Comparison of ENCODE assay signal across 1 cellular context in genomic region chr10:7908541-7909210, GRCh38.
TF ChIP-seq lines count a peak whose summit lies in the region.

No MANE protein-coding gene starts in this region.

TF ChIP-seq in HepG2, 621 proteins besides CTCF, POLR2A, EP300 and RAD21 (continued from another document and continues in another):
- TF ChIP-seq, protein P1, sequence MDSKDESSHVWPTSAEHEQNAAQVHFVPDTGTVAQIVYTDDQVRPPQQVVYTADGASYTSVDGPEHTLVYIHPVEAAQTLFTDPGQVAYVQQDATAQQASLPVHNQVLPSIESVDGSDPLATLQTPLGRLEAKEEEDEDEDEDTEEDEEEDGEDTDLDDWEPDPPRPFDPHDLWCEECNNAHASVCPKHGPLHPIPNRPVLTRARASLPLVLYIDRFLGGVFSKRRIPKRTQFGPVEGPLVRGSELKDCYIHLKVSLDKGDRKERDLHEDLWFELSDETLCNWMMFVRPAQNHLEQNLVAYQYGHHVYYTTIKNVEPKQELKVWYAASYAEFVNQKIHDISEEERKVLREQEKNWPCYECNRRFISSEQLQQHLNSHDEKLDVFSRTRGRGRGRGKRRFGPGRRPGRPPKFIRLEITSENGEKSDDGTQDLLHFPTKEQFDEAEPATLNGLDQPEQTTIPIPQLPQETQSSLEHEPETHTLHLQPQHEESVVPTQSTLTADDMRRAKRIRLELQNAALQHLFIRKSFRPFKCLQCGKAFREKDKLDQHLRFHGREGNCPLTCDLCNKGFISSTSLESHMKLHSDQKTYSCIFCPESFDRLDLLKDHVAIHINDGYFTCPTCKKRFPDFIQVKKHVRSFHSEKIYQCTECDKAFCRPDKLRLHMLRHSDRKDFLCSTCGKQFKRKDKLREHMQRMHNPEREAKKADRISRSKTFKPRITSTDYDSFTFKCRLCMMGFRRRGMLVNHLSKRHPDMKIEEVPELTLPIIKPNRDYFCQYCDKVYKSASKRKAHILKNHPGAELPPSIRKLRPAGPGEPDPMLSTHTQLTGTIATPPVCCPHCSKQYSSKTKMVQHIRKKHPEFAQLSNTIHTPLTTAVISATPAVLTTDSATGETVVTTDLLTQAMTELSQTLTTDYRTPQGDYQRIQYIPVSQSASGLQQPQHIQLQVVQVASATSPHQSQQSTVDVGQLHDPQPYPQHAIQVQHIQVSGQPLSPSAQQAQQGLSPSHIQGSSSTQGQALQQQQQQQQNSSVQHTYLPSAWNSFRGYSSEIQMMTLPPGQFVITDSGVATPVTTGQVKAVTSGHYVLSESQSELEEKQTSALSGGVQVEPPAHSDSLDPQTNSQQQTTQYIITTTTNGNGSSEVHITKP (CRISPR knock-in tag; IDR thresholded peaks at IDR 0.05; ENCODE audit: low read depth), result no peak
- TF ChIP-seq, protein P2, sequence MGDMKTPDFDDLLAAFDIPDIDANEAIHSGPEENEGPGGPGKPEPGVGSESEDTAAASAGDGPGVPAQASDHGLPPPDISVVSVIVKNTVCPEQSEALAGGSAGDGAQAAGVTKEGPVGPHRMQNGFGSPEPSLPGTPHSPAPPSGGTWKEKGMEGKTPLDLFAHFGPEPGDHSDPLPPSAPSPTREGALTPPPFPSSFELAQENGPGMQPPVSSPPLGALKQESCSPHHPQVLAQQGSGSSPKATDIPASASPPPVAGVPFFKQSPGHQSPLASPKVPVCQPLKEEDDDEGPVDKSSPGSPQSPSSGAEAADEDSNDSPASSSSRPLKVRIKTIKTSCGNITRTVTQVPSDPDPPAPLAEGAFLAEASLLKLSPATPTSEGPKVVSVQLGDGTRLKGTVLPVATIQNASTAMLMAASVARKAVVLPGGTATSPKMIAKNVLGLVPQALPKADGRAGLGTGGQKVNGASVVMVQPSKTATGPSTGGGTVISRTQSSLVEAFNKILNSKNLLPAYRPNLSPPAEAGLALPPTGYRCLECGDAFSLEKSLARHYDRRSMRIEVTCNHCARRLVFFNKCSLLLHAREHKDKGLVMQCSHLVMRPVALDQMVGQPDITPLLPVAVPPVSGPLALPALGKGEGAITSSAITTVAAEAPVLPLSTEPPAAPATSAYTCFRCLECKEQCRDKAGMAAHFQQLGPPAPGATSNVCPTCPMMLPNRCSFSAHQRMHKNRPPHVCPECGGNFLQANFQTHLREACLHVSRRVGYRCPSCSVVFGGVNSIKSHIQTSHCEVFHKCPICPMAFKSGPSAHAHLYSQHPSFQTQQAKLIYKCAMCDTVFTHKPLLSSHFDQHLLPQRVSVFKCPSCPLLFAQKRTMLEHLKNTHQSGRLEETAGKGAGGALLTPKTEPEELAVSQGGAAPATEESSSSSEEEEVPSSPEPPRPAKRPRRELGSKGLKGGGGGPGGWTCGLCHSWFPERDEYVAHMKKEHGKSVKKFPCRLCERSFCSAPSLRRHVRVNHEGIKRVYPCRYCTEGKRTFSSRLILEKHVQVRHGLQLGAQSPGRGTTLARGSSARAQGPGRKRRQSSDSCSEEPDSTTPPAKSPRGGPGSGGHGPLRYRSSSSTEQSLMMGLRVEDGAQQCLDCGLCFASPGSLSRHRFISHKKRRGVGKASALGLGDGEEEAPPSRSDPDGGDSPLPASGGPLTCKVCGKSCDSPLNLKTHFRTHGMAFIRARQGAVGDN (CRISPR knock-in tag; IDR thresholded peaks at IDR 0.05), result peak; percentile 84
- TF ChIP-seq ZNF326 (CRISPR knock-in tag; IDR thresholded peaks at IDR 0.05; ENCODE audit: borderline replicate concordance), result no peak
- TF ChIP-seq CREB1 (IDR thresholded peaks at IDR 0.05), result no peak
- TF ChIP-seq CREB1 (CRISPR knock-in tag; IDR thresholded peaks at IDR 0.05), result no peak
- TF ChIP-seq, protein P3, sequence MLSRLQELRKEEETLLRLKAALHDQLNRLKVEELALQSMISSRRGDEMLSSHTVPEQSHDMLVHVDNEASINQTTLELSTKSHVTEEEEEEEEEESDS (CRISPR knock-in tag; IDR thresholded peaks at IDR 0.05; ENCODE audit: borderline replicate concordance), result no peak
- peak; percentile 51 for TF ChIP-seq ZNF350 (CRISPR knock-in tag; IDR thresholded peaks at IDR 0.05; ENCODE audit: borderline replicate concordance, low read depth)
- TF ChIP-seq ZNF570 (CRISPR knock-in tag; IDR thresholded peaks at IDR 0.05; ENCODE audit: borderline replicate concordance), result no peak
- TF ChIP-seq SKIL (CRISPR knock-in tag; IDR thresholded peaks at IDR 0.05; ENCODE audit: borderline replicate concordance), result 0 out of 2 replicates have a peak, but pooled peaks have one; percentile 30
- TF ChIP-seq ZNF784 (CRISPR knock-in tag; IDR thresholded peaks at IDR 0.05; ENCODE audit: borderline replicate concordance), result no peak
- peak; percentile 52 for TF ChIP-seq ERF (CRISPR knock-in tag; IDR thresholded peaks at IDR 0.05)
- 0 out of 2 replicates have a peak, but pooled peaks have one; percentile 6 for TF ChIP-seq ZNF7 (CRISPR knock-in tag; IDR thresholded peaks at IDR 0.05)
- peak; percentile 52; the same call in 1 of the 2 replicates for TF ChIP-seq MED1 (CRISPR knock-in tag; IDR thresholded peaks at IDR 0.05)
- TF ChIP-seq JDP2 (CRISPR knock-in tag; IDR thresholded peaks at IDR 0.05; ENCODE audit: borderline replicate concordance), result no peak
- no peak for TF ChIP-seq ZNF382 (CRISPR knock-in tag; IDR thresholded peaks at IDR 0.05; ENCODE audit: borderline replicate concordance)
- TF ChIP-seq ZNF577 (CRISPR knock-in tag; IDR thresholded peaks at IDR 0.05; ENCODE audit: borderline replicate concordance, low read depth), result no peak
- peak; percentile 94 for TF ChIP-seq ZMYM4 (CRISPR knock-in tag; IDR thresholded peaks at IDR 0.05)
- peak; percentile 83; the same call in 1 of the 2 replicates for TF ChIP-seq NCOR1 (IDR thresholded peaks at IDR 0.05; ENCODE audit: borderline replicate concordance, low read length)
- TF ChIP-seq ZNF367 (CRISPR knock-in tag; IDR thresholded peaks at IDR 0.05; ENCODE audit: borderline replicate concordance), result no peak
- peak; percentile 78 for TF ChIP-seq TBX2 (CRISPR knock-in tag; IDR thresholded peaks at IDR 0.05; ENCODE audit: borderline replicate concordance)
- TF ChIP-seq TBL1XR1 (IDR thresholded peaks at IDR 0.05; ENCODE audit: borderline replicate concordance, low read length, partially characterized antibody), result peak; percentile 69
- peak; percentile 37; the same call in 1 of the 2 replicates for TF ChIP-seq FOXA3 (CRISPR knock-in tag; IDR thresholded peaks at IDR 0.05)
- TF ChIP-seq ZNF883 (CRISPR knock-in tag; IDR thresholded peaks at IDR 0.05; ENCODE audit: not compliant biosample characterization), result no peak
- 0 out of 2 replicates have a peak, but pooled peaks have one; percentile 19 for TF ChIP-seq ZNF280D (CRISPR knock-in tag; IDR thresholded peaks at IDR 0.05)
- TF ChIP-seq, protein P4, sequence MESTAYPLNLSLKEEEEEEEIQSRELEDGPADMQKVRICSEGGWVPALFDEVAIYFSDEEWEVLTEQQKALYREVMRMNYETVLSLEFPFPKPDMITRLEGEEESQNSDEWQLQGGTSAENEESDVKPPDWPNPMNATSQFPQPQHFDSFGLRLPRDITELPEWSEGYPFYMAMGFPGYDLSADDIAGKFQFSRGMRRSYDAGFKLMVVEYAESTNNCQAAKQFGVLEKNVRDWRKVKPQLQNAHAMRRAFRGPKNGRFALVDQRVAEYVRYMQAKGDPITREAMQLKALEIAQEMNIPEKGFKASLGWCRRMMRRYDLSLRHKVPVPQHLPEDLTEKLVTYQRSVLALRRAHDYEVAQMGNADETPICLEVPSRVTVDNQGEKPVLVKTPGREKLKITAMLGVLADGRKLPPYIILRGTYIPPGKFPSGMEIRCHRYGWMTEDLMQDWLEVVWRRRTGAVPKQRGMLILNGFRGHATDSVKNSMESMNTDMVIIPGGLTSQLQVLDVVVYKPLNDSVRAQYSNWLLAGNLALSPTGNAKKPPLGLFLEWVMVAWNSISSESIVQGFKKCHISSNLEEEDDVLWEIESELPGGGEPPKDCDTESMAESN (CRISPR knock-in tag; conservative IDR thresholded peaks at IDR 0.05), result no peak
- TF ChIP-seq ELF1 (CRISPR knock-in tag; IDR thresholded peaks at IDR 0.05), result no peak
- TF ChIP-seq ZNF749 (CRISPR knock-in tag; IDR thresholded peaks at IDR 0.05; ENCODE audit: borderline replicate concordance), result no peak
- 0 out of 2 replicates have a peak, but pooled peaks have one; percentile 19 for TF ChIP-seq MAZ (IDR thresholded peaks at IDR 0.05; ENCODE audit: borderline replicate concordance, low read depth, low read length)
- no peak for TF ChIP-seq MAZ (CRISPR knock-in tag; IDR thresholded peaks at IDR 0.05; ENCODE audit: low read depth)
- TF ChIP-seq TMF1 (CRISPR knock-in tag; IDR thresholded peaks at IDR 0.05; ENCODE audit: low read depth), result no peak
- no peak for TF ChIP-seq MEF2D (CRISPR knock-in tag; IDR thresholded peaks at IDR 0.05)
- TF ChIP-seq ZMAT3 (CRISPR knock-in tag; conservative IDR thresholded peaks at IDR 0.05), result no peak
- peak; percentile 42 for TF ChIP-seq XRCC5 (optimal IDR thresholded peaks at IDR 0.05; ENCODE audit: low read length)
- 0 out of 2 replicates have a peak, but pooled peaks have one; percentile 50 for TF ChIP-seq ZNF777 (CRISPR knock-in tag; IDR thresholded peaks at IDR 0.05)
- peak; percentile 30; the same call in 1 of the 2 replicates for TF ChIP-seq HMG20A (CRISPR knock-in tag; IDR thresholded peaks at IDR 0.05; ENCODE audit: borderline replicate concordance)
- peak; percentile 97 for TF ChIP-seq ZNF292 (CRISPR knock-in tag; IDR thresholded peaks at IDR 0.05; ENCODE audit: borderline replicate concordance, low read depth)
- TF ChIP-seq NFYC (CRISPR knock-in tag; IDR thresholded peaks at IDR 0.05), result peak; percentile 15; the same call in 1 of the 2 replicates
- no peak; the same call in 1 of the 2 replicates for TF ChIP-seq WIZ (CRISPR knock-in tag; IDR thresholded peaks at IDR 0.05)
- TF ChIP-seq, protein P5, sequence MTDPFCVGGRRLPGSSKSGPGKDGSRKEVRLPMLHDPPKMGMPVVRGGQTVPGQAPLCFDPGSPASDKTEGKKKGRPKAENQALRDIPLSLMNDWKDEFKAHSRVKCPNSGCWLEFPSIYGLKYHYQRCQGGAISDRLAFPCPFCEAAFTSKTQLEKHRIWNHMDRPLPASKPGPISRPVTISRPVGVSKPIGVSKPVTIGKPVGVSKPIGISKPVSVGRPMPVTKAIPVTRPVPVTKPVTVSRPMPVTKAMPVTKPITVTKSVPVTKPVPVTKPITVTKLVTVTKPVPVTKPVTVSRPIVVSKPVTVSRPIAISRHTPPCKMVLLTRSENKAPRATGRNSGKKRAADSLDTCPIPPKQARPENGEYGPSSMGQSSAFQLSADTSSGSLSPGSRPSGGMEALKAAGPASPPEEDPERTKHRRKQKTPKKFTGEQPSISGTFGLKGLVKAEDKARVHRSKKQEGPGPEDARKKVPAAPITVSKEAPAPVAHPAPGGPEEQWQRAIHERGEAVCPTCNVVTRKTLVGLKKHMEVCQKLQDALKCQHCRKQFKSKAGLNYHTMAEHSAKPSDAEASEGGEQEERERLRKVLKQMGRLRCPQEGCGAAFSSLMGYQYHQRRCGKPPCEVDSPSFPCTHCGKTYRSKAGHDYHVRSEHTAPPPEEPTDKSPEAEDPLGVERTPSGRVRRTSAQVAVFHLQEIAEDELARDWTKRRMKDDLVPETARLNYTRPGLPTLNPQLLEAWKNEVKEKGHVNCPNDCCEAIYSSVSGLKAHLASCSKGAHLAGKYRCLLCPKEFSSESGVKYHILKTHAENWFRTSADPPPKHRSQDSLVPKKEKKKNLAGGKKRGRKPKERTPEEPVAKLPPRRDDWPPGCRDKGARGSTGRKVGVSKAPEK (CRISPR knock-in tag; IDR thresholded peaks at IDR 0.05; ENCODE audit: borderline replicate concordance), result no peak
- TF ChIP-seq ZNF891 (CRISPR knock-in tag; IDR thresholded peaks at IDR 0.05), result peak; percentile 76; the same call in 1 of the 2 replicates
- TF ChIP-seq SPEN (CRISPR knock-in tag; IDR thresholded peaks at IDR 0.05; ENCODE audit: low read depth), result peak; percentile 22; the same call in 1 of the 2 replicates
- TF ChIP-seq NR2F2 (IDR thresholded peaks at IDR 0.05; ENCODE audit: borderline replicate concordance, low read depth), result 0 out of 2 replicates have a peak, but pooled peaks have one; percentile 22
- no peak for TF ChIP-seq ZFP36L2 (CRISPR knock-in tag; IDR thresholded peaks at IDR 0.05)
- no peak for TF ChIP-seq FOXM1 (CRISPR knock-in tag; IDR thresholded peaks at IDR 0.05)
- TF ChIP-seq TCF7L2 (IDR thresholded peaks at IDR 0.05; ENCODE audit: low read depth, low read length), result no peak
- peak; percentile 64; the same call in 1 of the 2 replicates for TF ChIP-seq PITX1 (CRISPR knock-in tag; IDR thresholded peaks at IDR 0.05)
- TF ChIP-seq ZNF775 (CRISPR knock-in tag; IDR thresholded peaks at IDR 0.05; ENCODE audit: borderline replicate concordance), result no peak
